ENCODE assay signal across 10 cellular contexts in genomic region chr6:146770275-146770964, GRCh38.
DNase-seq lines count a peak whose midpoint lies in the region; ATAC-seq and TF ChIP-seq lines count a peak whose summit lies in the region.
"Had no signal": no experiment of that assay in that cellular context is flagged by ENCODE, and none has a peak within 500 bp of the region (broad histone marks: within the 10 kb centered on the region; RNA-seq: fewer than 3 reads in every experiment).

No MANE protein-coding gene starts in this region.

- no peak overlapping the region for H3K9ac ChIP-seq in neural progenitor cell

- no peak for TF ChIP-seq POLR2A in GM18505 (IDR thresholded peaks at IDR 0.05; ENCODE audit: borderline replicate concordance, extremely low read depth, insufficient read depth, insufficient read length)

- H3K4me1 ChIP-seq in neural progenitor cell, result no peaks in the 10 kb centered on the region

- H3K4me3 Mint-ChIP-seq in activated naive CD8-positive, alpha-beta T cell, result peak overlapping the region; percentile 83
- H3K4me3 Mint-ChIP-seq in neural progenitor cell (no peak overlapping the region), mesothelial cell of epicardium (no peak overlapping the region)

- H3K9me3 Mint-ChIP-seq in activated naive CD8-positive, alpha-beta T cell (ENCODE audit: low read depth), result no peaks in the 10 kb centered on the region
- H3K9me3 Mint-ChIP-seq in neural progenitor cell (no peaks in the 10 kb centered on the region), mesothelial cell of epicardium (no peaks in the 10 kb centered on the region)

- peak; percentile 13 for ATAC-seq in GM18505 (IDR thresholded peaks at IDR 0.05; ENCODE audit: unreplicated experiment)
- peak; percentile 10 for ATAC-seq in HG03460 (IDR thresholded peaks at IDR 0.05; ENCODE audit: unreplicated experiment)
- ATAC-seq in HG02840 (IDR thresholded peaks at IDR 0.05; ENCODE audit: low FRiP score, unreplicated experiment), result no peak
- ATAC-seq: HCT116 had no signal

- no peak overlapping the region for H3K4me2 ChIP-seq in neural progenitor cell

- peak overlapping the region; percentile 1 for H3K27ac Mint-ChIP-seq in activated naive CD8-positive, alpha-beta T cell
- H3K27ac Mint-ChIP-seq in neural progenitor cell (no peak overlapping the region), mesothelial cell of epicardium (no peak overlapping the region)

- H3K27me3 ChIP-seq in neural progenitor cell, result no peaks in the 10 kb centered on the region
- no peaks in the 10 kb centered on the region for H3K27me3 ChIP-seq in dorsolateral prefrontal cortex

- peak overlapping the region; percentile 27 for H2AFZ ChIP-seq in neural progenitor cell (replicated peaks)

- H3K4me3 ChIP-seq in neural progenitor cell (no peak overlapping the region), dorsolateral prefrontal cortex (peak overlapping the region in 2 of 59 donors; percentile 24 to 32)

- H4K20me1 ChIP-seq in neural progenitor cell (ENCODE audit: low read depth), result no peaks in the 10 kb centered on the region

- DNase-seq in neural progenitor cell (ENCODE audit: low spot score) (no peak), islet precursor cell (no peak), mesothelial cell of epicardium (ENCODE audit: low spot score in 2 of 2, unreplicated experiment in 2 of 2) (no peak), dorsolateral prefrontal cortex (no peak)
- DNase-seq: small intestine had no signal

- no peaks in the 10 kb centered on the region for H3K9me3 ChIP-seq in neural progenitor cell (ENCODE audit: low read depth)

- intact Hi-C loops in dorsolateral prefrontal cortex (cut with DNase I), result no loop called here

- TF ChIP-seq CTCF in neural progenitor cell (IDR thresholded peaks at IDR 0.05), result no peak
- no peak for TF ChIP-seq CTCF in mesothelial cell of epicardium (IDR thresholded peaks at IDR 0.05; ENCODE audit: unreplicated experiment)
- TF ChIP-seq CTCF in dorsolateral prefrontal cortex (IDR thresholded peaks at IDR 0.05 in 54 of 56, conservative IDR thresholded peaks at IDR 0.05 in 2 of 56; ENCODE audit: low read depth in 1 of 56, partially characterized antibody in 56 of 56), result no peak

- no peaks in the 10 kb centered on the region for H3K79me2 ChIP-seq in neural progenitor cell (ENCODE audit: low read depth)

- H3K36me3 Mint-ChIP-seq in activated naive CD8-positive, alpha-beta T cell, result no peaks in the 10 kb centered on the region
- H3K36me3 Mint-ChIP-seq in neural progenitor cell (no peaks in the 10 kb centered on the region), mesothelial cell of epicardium (no peaks in the 10 kb centered on the region)

- no peaks in the 10 kb centered on the region for H3F3A ChIP-seq in neural progenitor cell (ENCODE audit: low read depth)

- H3K27me3 Mint-ChIP-seq in activated naive CD8-positive, alpha-beta T cell, result no peaks in the 10 kb centered on the region
- H3K27me3 Mint-ChIP-seq in neural progenitor cell (ENCODE audit: insufficient read depth, low read depth) (no peaks in the 10 kb centered on the region), mesothelial cell of epicardium (ENCODE audit: low read depth) (no peaks in the 10 kb centered on the region)

- H3K36me3 ChIP-seq in neural progenitor cell, result no peaks in the 10 kb centered on the region

- H3K27ac ChIP-seq in neural progenitor cell (no peak overlapping the region), dorsolateral prefrontal cortex (no peak overlapping the region)

- peaks cover 23% of the 10 kb centered on the region for H3K4me1 Mint-ChIP-seq in activated naive CD8-positive, alpha-beta T cell (ENCODE audit: low read depth)
- H3K4me1 Mint-ChIP-seq in neural progenitor cell (peaks cover 3% of the 10 kb centered on the region), mesothelial cell of epicardium (no peaks in the 10 kb centered on the region)
